ENCODE assay signal across 1 cellular context in the genomic region with DNA sequence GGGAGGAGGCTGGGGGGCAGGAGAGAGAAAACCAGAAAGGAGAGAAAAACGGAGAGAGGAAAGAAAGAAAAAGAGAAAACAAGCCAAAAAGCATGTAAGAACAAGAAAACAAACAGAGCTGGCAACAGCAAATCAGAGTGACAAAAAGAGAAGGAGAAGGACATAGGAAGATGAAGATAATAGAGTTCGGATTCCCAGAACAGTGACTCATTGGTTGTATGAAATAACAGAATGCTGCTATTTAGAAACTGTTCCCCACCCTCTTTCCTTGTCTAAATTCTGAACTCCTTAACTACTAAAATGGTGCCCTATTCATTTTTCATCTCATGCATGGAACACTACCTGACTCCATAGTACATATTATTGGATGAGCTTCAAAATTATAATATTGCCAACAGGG.
TF ChIP-seq lines count a peak whose summit lies in the region.

No MANE protein-coding gene starts in this region.

TF ChIP-seq in GM23338, 12 proteins besides CTCF, POLR2A, EP300 and RAD21 (continued from another document):
- TF ChIP-seq, protein P1, sequence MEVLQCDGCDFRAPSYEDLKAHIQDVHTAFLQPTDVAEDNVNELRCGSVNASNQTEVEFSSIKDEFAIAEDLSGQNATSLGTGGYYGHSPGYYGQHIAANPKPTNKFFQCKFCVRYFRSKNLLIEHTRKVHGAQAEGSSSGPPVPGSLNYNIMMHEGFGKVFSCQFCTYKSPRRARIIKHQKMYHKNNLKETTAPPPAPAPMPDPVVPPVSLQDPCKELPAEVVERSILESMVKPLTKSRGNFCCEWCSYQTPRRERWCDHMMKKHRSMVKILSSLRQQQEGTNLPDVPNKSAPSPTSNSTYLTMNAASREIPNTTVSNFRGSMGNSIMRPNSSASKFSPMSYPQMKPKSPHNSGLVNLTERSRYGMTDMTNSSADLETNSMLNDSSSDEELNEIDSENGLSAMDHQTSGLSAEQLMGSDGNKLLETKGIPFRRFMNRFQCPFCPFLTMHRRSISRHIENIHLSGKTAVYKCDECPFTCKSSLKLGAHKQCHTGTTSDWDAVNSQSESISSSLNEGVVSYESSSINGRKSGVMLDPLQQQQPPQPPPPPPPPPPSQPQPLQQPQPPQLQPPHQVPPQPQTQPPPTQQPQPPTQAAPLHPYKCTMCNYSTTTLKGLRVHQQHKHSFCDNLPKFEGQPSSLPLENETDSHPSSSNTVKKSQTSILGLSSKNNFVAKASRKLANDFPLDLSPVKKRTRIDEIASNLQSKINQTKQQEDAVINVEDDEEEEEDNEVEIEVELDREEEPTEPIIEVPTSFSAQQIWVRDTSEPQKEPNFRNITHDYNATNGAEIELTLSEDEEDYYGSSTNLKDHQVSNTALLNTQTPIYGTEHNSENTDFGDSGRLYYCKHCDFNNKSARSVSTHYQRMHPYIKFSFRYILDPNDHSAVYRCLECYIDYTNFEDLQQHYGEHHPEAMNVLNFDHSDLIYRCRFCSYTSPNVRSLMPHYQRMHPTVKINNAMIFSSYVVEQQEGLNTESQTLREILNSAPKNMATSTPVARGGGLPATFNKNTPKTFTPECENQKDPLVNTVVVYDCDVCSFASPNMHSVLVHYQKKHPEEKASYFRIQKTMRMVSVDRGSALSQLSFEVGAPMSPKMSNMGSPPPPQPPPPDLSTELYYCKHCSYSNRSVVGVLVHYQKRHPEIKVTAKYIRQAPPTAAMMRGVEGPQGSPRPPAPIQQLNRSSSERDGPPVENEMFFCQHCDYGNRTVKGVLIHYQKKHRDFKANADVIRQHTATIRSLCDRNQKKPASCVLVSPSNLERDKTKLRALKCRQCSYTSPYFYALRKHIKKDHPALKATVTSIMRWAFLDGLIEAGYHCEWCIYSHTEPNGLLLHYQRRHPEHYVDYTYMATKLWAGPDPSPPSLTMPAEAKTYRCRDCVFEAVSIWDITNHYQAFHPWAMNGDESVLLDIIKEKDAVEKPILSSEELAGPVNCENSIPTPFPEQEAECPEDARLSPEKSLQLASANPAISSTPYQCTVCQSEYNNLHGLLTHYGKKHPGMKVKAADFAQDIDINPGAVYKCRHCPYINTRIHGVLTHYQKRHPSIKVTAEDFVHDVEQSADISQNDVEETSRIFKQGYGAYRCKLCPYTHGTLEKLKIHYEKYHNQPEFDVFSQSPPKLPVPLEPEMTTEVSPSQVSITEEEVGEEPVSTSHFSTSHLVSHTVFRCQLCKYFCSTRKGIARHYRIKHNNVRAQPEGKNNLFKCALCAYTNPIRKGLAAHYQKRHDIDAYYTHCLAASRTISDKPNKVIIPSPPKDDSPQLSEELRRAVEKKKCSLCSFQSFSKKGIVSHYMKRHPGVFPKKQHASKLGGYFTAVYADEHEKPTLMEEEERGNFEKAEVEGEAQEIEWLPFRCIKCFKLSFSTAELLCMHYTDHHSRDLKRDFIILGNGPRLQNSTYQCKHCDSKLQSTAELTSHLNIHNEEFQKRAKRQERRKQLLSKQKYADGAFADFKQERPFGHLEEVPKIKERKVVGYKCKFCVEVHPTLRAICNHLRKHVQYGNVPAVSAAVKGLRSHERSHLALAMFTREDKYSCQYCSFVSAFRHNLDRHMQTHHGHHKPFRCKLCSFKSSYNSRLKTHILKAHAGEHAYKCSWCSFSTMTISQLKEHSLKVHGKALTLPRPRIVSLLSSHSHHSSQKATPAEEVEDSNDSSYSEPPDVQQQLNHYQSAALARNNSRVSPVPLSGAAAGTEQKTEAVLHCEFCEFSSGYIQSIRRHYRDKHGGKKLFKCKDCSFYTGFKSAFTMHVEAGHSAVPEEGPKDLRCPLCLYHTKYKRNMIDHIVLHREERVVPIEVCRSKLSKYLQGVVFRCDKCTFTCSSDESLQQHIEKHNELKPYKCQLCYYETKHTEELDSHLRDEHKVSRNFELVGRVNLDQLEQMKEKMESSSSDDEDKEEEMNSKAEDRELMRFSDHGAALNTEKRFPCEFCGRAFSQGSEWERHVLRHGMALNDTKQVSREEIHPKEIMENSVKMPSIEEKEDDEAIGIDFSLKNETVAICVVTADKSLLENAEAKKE (CRISPR knock-in tag; IDR thresholded peaks at IDR 0.05), result no peak
- no peak for TF ChIP-seq ZNF114 (CRISPR knock-in tag; IDR thresholded peaks at IDR 0.05)
- TF ChIP-seq, protein P2, sequence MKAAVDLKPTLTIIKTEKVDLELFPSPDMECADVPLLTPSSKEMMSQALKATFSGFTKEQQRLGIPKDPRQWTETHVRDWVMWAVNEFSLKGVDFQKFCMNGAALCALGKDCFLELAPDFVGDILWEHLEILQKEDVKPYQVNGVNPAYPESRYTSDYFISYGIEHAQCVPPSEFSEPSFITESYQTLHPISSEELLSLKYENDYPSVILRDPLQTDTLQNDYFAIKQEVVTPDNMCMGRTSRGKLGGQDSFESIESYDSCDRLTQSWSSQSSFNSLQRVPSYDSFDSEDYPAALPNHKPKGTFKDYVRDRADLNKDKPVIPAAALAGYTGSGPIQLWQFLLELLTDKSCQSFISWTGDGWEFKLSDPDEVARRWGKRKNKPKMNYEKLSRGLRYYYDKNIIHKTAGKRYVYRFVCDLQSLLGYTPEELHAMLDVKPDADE (IDR thresholded peaks at IDR 0.05), result no peak
- TF ChIP-seq NANOG (IDR thresholded peaks at IDR 0.05; ENCODE audit: borderline replicate concordance), result no peak
- TF ChIP-seq EZH2 (IDR thresholded peaks at IDR 0.05; ENCODE audit: low read depth, unreplicated experiment), result no peak
- no peak for TF ChIP-seq JUNB (IDR thresholded peaks at IDR 0.05; ENCODE audit: unreplicated experiment)
